Comparison of ENCODE assay signal across 8 cellular contexts in genomic region chr17:73232587-73233373, GRCh38. TPM values are rescaled to one million over a fixed set of nuclear protein-coding genes. Genes with fewer than 3 reads are reported as not detected.
A peak's percentile ranks its signal among the peaks of the same experiment; 100 is the strongest.
DNase-seq lines count a peak whose midpoint lies in the region; ATAC-seq, FAIRE-seq and TF ChIP-seq lines count a peak whose summit lies in the region.

No MANE protein-coding gene starts in this region.

- H3K27me3 ChIP-seq in adrenal gland (no peaks in the 10 kb centered on the region), right cardiac atrium (ENCODE audit: control insufficient read depth, insufficient read depth) (no peaks in the 10 kb centered on the region)

- ATAC-seq in HG02798 (IDR thresholded peaks at IDR 0.05; ENCODE audit: poor library complexity, unreplicated experiment) (peak; percentile 23), right cardiac atrium (peak; percentile 51 to 66)

- WGBS in adrenal gland, 4 donors = 0 to 1% (median 1%) methylated on average over 30 to 48 of the region's 48 CpGs
- under 1% methylated on average over 48 of the region's 48 CpGs for WGBS in right cardiac atrium

- DNase-seq in A172 (ENCODE audit: low spot score) (peak; percentile 46), GM12865 (ENCODE audit: low read depth) (peak; percentile 65), NCI-H69 (lab: John Stamatoyannopoulos, UW) (peak; percentile 74), adrenal gland (peak; percentile 29 to 67 (median 42)), right cardiac atrium (peak in 1 of 3 donors; percentile 53), retinal pigment epithelial cell (ENCODE audit: low read depth) (no peak), D721Med (ENCODE audit: insufficient read length, low spot score) (no peak)

- intact Hi-C loops in adrenal gland (cut with DNase I) = loop anchor here in 1 of 2 donors (5.0 kb wide), 1 partner anchor 35 kb away; no protein-coding TSS in a partner anchor
- intact Hi-C loops in right cardiac atrium (cut with DNase I) = loop anchor here in 1 of 4 donors (5.0 kb wide), 1 partner anchor 40 kb away; the partner anchor contains the start of gene COG1

- FAIRE-seq in D721Med (lab: Jason Lieb, UNC) = no peak

- peaks cover 0 to 19% of the 10 kb centered on the region in 2 donors for H3K36me3 ChIP-seq in adrenal gland (replicated peaks in 1 of 2)

- H3K9me3 ChIP-seq in adrenal gland (replicated peaks in 1 of 3) (no peaks in the 10 kb centered on the region), right cardiac atrium (ENCODE audit: control insufficient read depth, low read length) (no peaks in the 10 kb centered on the region)

- no peak for TF ChIP-seq POLR2A in adrenal gland (IDR thresholded peaks at IDR 0.05)

- TF ChIP-seq CTCF in GM12865 (IDR thresholded peaks at IDR 0.05; ENCODE audit: insufficient read depth, low read depth, low read length, missing control alignments) = no peak
- no peak for TF ChIP-seq CTCF in adrenal gland (IDR thresholded peaks at IDR 0.05)
- TF ChIP-seq CTCF in retinal pigment epithelial cell (conservative IDR thresholded peaks at IDR 0.05; ENCODE audit: low read depth, low read length) = no peak
- TF ChIP-seq CTCF in D721Med (IDR thresholded peaks at IDR 0.05; ENCODE audit: insufficient read depth, missing control alignments) = no peak

- H3K4me1 ChIP-seq in adrenal gland (replicated peaks in 1 of 2) = peaks cover 15 to 41% of the 10 kb centered on the region in 2 donors
- H3K4me1 ChIP-seq in right cardiac atrium (ENCODE audit: control insufficient read depth, insufficient read depth, low read length) = no peaks in the 10 kb centered on the region

- H3K4me3 ChIP-seq in GM12865 (ENCODE audit: low read depth, low read length) = peak overlapping the region; percentile 98
- peak overlapping the region; percentile 39 to 96 (median 96) for H3K4me3 ChIP-seq in adrenal gland
- H3K4me3 ChIP-seq in right cardiac atrium (ENCODE audit: low read length) = peak overlapping the region; percentile 80
- peak overlapping the region; percentile 86 for H3K4me3 ChIP-seq in retinal pigment epithelial cell (ENCODE audit: low read length)

- peak overlapping the region in 4 of 5 donors; percentile 46 to 85 (median 69) for H3K27ac ChIP-seq in adrenal gland
- peak overlapping the region; percentile 31 for H3K27ac ChIP-seq in right cardiac atrium (ENCODE audit: low read length)

RNA-seq across cellular contexts. Expression of gene CPSF4L, which starts 28.9 kb away (rescaled TPM):
- total RNA-seq in A172 (2014; rRNA removed; shearing (Covaris generic)) = not detected in 2 replicates
- total RNA-seq in adrenal gland (not detected), right cardiac atrium (not detected)
- polyA plus RNA-seq in adrenal gland (not detected), right cardiac atrium (not detected)

RNA-seq across cellular contexts. Expression of gene COG1, which starts 39.9 kb away (rescaled TPM):
- total RNA-seq in A172 (2014; rRNA removed; shearing (Covaris generic)) = 25.3 and 28.0 TPM in 2 replicates
- total RNA-seq in adrenal gland (10 to 100 TPM; 23.6 to 63.2 (median 48.4) TPM), right cardiac atrium (10 to 100 TPM; 38.5 to 51.4 (median 43.2) TPM)
- polyA plus RNA-seq in adrenal gland (10 to 100 TPM; 51.2 to 58.6 (median 54.1) TPM), right cardiac atrium (43.2 TPM)

Comparison
In these comparisons a context has a peak if more than half of its experiments do, and no peak if none do; other contexts are left out.
1. DNase-seq: peak in A172 (single experiment), GM12865 (single experiment), NCI-H69 (single experiment) and adrenal gland (7 of 7); none in retinal pigment epithelial cell (single experiment) and D721Med (single experiment).
2. Peak in every context shown above with its lines, with median percentiles within 50 percentile points of each other: H3K4me3 ChIP-seq.